Comparison of ENCODE assay signal across 8 cellular contexts in genomic region chr20:63857751-63858392, GRCh38. TPM values are rescaled to one million over a fixed set of nuclear protein-coding genes. Genes with fewer than 3 reads are reported as not detected.
DNase-seq lines count a peak whose midpoint lies in the region; ATAC-seq and TF ChIP-seq lines count a peak whose summit lies in the region.
"Had no signal": no experiment of that assay in that cellular context is flagged by ENCODE, and none has a peak within 500 bp of the region (broad histone marks: within the 10 kb centered on the region; RNA-seq: fewer than 3 reads in every experiment).

No MANE protein-coding gene starts in this region.

- H3K4me3 Mint-ChIP-seq in neural crest cell: peak overlapping the region; percentile 80

- H3K36me3 Mint-ChIP-seq in neural crest cell (ENCODE audit: low read depth): no peaks in the 10 kb centered on the region

- DNase-seq in choroid plexus epithelial cell (ENCODE audit: low read depth) (peak; percentile 76), neural crest cell (ENCODE audit: low read depth, low spot score) (no peak), AG20443 (ENCODE audit: low spot score) (no peak)
- no peak for DNase-seq in NK-92 treated with Interleukin-12 subunit alpha and Interleukin-12 subunit beta, amount 100 ng/mL, for 24 hours (lab: John Stamatoyannopoulos, UW)
- DNase-seq: DMS79, small intestine had no signal

- no peaks in the 10 kb centered on the region for H3K9me3 Mint-ChIP-seq in neural crest cell

- H3K4me1 Mint-ChIP-seq in neural crest cell: peaks cover 35% of the 10 kb centered on the region

- TF ChIP-seq CTCF in choroid plexus epithelial cell (conservative IDR thresholded peaks at IDR 0.05; ENCODE audit: low read depth, low read length) (no peak), neural crest cell (conservative IDR thresholded peaks at IDR 0.05) (no peak)

- peak; percentile 10 for TF ChIP-seq POLR2A in GM18951 (IDR thresholded peaks at IDR 0.05; ENCODE audit: extremely low read depth, insufficient read depth, insufficient read length)

- in situ Hi-C loops in GM18951 (cut with MboI; ENCODE audit: low sequenced_read_pairs, unreplicated experiment): no loop called here

- peaks cover 2% of the 10 kb centered on the region for H3K27me3 Mint-ChIP-seq in neural crest cell (ENCODE audit: low read depth)

- H3K27ac Mint-ChIP-seq in neural crest cell (ENCODE audit: unreplicated experiment): peak overlapping the region; percentile 62

- no peak overlapping the region for H3K4me3 ChIP-seq in choroid plexus epithelial cell (ENCODE audit: low read depth, low read length)

- no peak for ATAC-seq in HG02623 (IDR thresholded peaks at IDR 0.05; ENCODE audit: unreplicated experiment)

RNA-seq across cellular contexts. Expression of gene ABHD16B, which starts 3.4 kb away (rescaled TPM):
- not detected in 2 replicates for total RNA-seq in neural crest cell

RNA-seq across cellular contexts. Expression of gene TPD52L2, which starts 7.2 kb away (rescaled TPM):
- total RNA-seq in neural crest cell: 57.4 and 58.2 TPM in 2 replicates

RNA-seq across cellular contexts. Expression of gene ZBTB46, which starts 26.8 kb away (rescaled TPM):
- total RNA-seq in neural crest cell: 23.7 and 23.8 TPM in 2 replicates

RNA-seq across cellular contexts. Expression of gene DNAJC5, which starts 37.1 kb away (rescaled TPM):
- 46.9 and 47.3 TPM in 2 replicates for total RNA-seq in neural crest cell
